Comparison of ENCODE assay signal across 1 cellular context in the genomic region with DNA sequence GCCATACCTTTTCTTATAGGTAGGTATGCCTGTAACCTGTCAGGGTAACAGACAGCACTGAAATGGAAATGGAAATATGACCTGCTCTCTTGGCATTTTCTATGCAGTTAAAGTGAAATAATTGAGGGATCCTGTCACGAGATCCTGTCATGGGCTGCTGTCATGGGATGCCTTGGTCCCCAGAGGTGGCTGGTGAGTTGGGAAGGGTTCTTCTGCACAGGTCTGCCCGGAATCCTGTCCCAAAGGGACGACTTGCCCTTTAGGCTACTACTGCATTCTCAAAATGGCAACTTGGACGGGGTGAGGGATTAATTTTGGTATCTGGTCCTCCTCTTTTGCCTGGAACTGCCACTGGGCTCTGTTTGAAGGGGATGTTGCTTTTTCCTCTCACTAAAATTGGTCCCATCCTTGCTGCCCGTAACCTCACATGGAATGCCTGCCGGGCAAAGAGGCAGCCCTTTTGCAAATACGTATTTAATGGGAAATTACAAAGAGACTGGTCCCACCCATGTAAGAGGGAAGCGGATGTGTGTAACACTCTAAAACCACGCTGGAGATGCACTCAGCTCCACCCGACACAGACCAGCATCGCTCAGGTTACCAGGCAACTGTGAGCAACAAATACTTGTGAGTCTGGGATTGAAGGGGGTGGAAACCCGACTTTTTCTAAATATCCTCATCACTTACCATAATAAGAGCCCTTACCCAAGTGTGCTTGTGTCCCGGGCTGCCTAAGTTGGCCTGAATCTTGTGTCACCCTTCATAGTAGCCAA.
TF ChIP-seq lines count a peak whose summit lies in the region.

No MANE protein-coding gene starts in this region.

TF ChIP-seq in GM23338, 12 proteins besides CTCF, POLR2A, EP300 and RAD21 (continued from another document):
- TF ChIP-seq, protein P1, sequence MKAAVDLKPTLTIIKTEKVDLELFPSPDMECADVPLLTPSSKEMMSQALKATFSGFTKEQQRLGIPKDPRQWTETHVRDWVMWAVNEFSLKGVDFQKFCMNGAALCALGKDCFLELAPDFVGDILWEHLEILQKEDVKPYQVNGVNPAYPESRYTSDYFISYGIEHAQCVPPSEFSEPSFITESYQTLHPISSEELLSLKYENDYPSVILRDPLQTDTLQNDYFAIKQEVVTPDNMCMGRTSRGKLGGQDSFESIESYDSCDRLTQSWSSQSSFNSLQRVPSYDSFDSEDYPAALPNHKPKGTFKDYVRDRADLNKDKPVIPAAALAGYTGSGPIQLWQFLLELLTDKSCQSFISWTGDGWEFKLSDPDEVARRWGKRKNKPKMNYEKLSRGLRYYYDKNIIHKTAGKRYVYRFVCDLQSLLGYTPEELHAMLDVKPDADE (IDR thresholded peaks at IDR 0.05): no peak
- TF ChIP-seq JUNB (IDR thresholded peaks at IDR 0.05; ENCODE audit: unreplicated experiment) (no peak), EZH2phosphoT487 (IDR thresholded peaks at IDR 0.05; ENCODE audit: unreplicated experiment) (no peak), CREB1 (CRISPR knock-in tag; IDR thresholded peaks at IDR 0.05; ENCODE audit: low read depth) (no peak), EZH2 (IDR thresholded peaks at IDR 0.05; ENCODE audit: low read depth, unreplicated experiment) (no peak)
